8 cellular contexts compared by ENCODE assay signal in the genomic region with DNA sequence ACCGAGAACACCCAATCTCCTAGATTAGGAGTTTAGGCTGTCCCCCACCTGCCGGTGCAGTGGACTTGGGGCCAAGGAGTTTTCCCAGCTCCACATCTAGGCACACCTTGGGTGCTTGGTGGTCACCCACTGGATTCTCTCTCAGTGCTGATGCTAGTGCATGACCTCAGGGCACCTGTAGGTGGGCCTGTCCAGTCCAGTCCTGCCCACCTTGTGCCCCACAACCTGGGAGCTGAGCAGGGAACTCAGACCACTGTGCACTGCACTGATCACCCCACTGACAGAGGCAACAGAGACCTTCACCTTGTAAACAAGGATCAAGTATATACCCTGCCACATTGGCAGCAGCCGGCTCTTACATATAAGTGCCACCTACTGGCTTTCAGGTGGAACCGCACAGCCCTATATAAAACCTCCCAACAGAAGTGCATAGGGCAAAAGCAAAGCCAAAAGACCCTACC. TPM values are rescaled to one million over a fixed set of nuclear protein-coding genes. Genes with fewer than 3 reads are reported as not detected.
DNase-seq lines count a peak whose midpoint lies in the region; ATAC-seq and TF ChIP-seq lines count a peak whose summit lies in the region.

No MANE protein-coding gene starts in this region.

- no peaks in the 10 kb centered on the region for H3K9me3 ChIP-seq in DND-41 (ENCODE audit: insufficient read depth, low read length, severe bottlenecking)
- no peaks in the 10 kb centered on the region for H3K9me3 ChIP-seq in H9 (ENCODE audit: control insufficient read depth, low read depth, low read length)

- H3K27me3 ChIP-seq in DND-41 (ENCODE audit: insufficient read depth, low read length, poor library complexity) (no peaks in the 10 kb centered on the region), H9 (ENCODE audit: insufficient read depth, low read length) (no peaks in the 10 kb centered on the region)

- H3K79me1 ChIP-seq in H9 (ENCODE audit: insufficient read depth, low read depth, low read length, poor library complexity, severe bottlenecking) = no peaks in the 10 kb centered on the region

- H2BK120ac ChIP-seq in H9 (ENCODE audit: low read depth, low read length, poor library complexity, severe bottlenecking) = no peak overlapping the region

- H4K20me1 ChIP-seq in DND-41 (ENCODE audit: insufficient read depth, low read length) = no peaks in the 10 kb centered on the region
- H4K20me1 ChIP-seq in H9 (ENCODE audit: control insufficient read depth, insufficient read depth, insufficient read length) = no peaks in the 10 kb centered on the region

- H4K91ac ChIP-seq in H9 (ENCODE audit: insufficient read length, low read depth, low read length) = no peak overlapping the region

- H3K36me3 Mint-ChIP-seq in H9 (ENCODE audit: insufficient read depth in 1 of 3, low read depth in 3 of 3) (no peaks in the 10 kb centered on the region), glutamatergic neuron (ENCODE audit: unreplicated experiment) (no peaks in the 10 kb centered on the region)

- no peak overlapping the region for H3T11ph ChIP-seq in H9 (ENCODE audit: low read length)

- H2BK20ac ChIP-seq in H9 (ENCODE audit: low read depth, low read length, poor library complexity, severe bottlenecking) = no peak overlapping the region

- H4K8ac ChIP-seq in H9 (replicated peaks; ENCODE audit: insufficient read length, low read depth, low read length) = no peak overlapping the region

- H3K4me1 ChIP-seq in DND-41 (ENCODE audit: insufficient read depth, low read length) (no peaks in the 10 kb centered on the region), H9 (ENCODE audit: insufficient read depth, low read length) (no peaks in the 10 kb centered on the region)

- H3K79me2 ChIP-seq in DND-41 (ENCODE audit: insufficient read depth, low read length) (no peaks in the 10 kb centered on the region), H9 (ENCODE audit: insufficient read depth, low read length) (no peaks in the 10 kb centered on the region)

- H2BK5ac ChIP-seq in H9 (ENCODE audit: insufficient read length, low read length) = no peak overlapping the region

- H3K14ac ChIP-seq in H9 (ENCODE audit: insufficient read depth, low read length) = no peak overlapping the region

- no peak overlapping the region for H2AK5ac ChIP-seq in H9 (ENCODE audit: insufficient read length, low read length)

- H3K9ac ChIP-seq in DND-41 (ENCODE audit: low read depth, low read length) = no peak overlapping the region
- no peak overlapping the region for H3K9ac ChIP-seq in H9 (ENCODE audit: extremely low read depth, insufficient read length, low read length)

- H3K4me1 Mint-ChIP-seq in H9 = no peaks in the 10 kb centered on the region
- no peaks in the 10 kb centered on the region for H3K4me1 Mint-ChIP-seq in glutamatergic neuron (ENCODE audit: low read depth, unreplicated experiment)

- no peak overlapping the region for H4K5ac ChIP-seq in H9 (ENCODE audit: insufficient read length, low read depth, low read length)

- H3K27ac ChIP-seq in DND-41 (ENCODE audit: low read length) (no peak overlapping the region), H9 (ENCODE audit: insufficient read length, low read depth, low read length) (no peak overlapping the region)

- H3K4me2 ChIP-seq in DND-41 (ENCODE audit: insufficient read depth, low read length) = no peak overlapping the region
- no peak overlapping the region for H3K4me2 ChIP-seq in H9 (ENCODE audit: insufficient read depth, insufficient read length, low read length)

- DNase-seq in DND-41 (no peak), H9 (peak; percentile 59), NCI-H1417 treated with DMSO at 0.1 percent for 48 hours (lab: John Stamatoyannopoulos, UW) (peak; percentile 15), glutamatergic neuron (no peak), medulla oblongata (ENCODE audit: extremely low spot score) (no peak), NCI-H2196 (lab: John Stamatoyannopoulos, UW; ENCODE audit: unreplicated experiment) (no peak)
- no peak for DNase-seq in stimulated activated CD4-positive, alpha-beta T cell treated with anti-CD3 and anti-CD28 coated beads, Interleukin-4, amount 100 ng/mL, for 1 hour
- DNase-seq in stimulated activated CD4-positive, alpha-beta T cell treated with anti-CD3 and anti-CD28 coated beads, Interleukin-2, amount 100 ng/mL, for 24 hours = no peak

- H3K9me3 Mint-ChIP-seq in H9 (no peaks in the 10 kb centered on the region; a peak in 1 of 5 replicates), glutamatergic neuron (ENCODE audit: unreplicated experiment) (no peaks in the 10 kb centered on the region)

- no peak overlapping the region for H2AFZ ChIP-seq in DND-41 (ENCODE audit: low read depth, low read length)
- no peak overlapping the region for H2AFZ ChIP-seq in H9 (ENCODE audit: low read length)

- peak; percentile 48 for TF ChIP-seq CTCF in DND-41 (IDR thresholded peaks at IDR 0.05; ENCODE audit: borderline replicate concordance, extremely low read depth, low read length, poor library complexity, severe bottlenecking)
- peak; percentile 76 for TF ChIP-seq CTCF in H9 (conservative IDR thresholded peaks at IDR 0.05)
- peak; percentile 64 for TF ChIP-seq CTCF in glutamatergic neuron (IDR thresholded peaks at IDR 0.05; ENCODE audit: partially characterized antibody, unreplicated experiment)

- H3K23me2 ChIP-seq in H9 (ENCODE audit: insufficient read length, low read depth, low read length, poor library complexity, severe bottlenecking) = no peaks in the 10 kb centered on the region

- no peak overlapping the region for H3K23ac ChIP-seq in H9 (ENCODE audit: insufficient read length, low read depth, low read length)

- no peak overlapping the region for H3K4me3 ChIP-seq in DND-41 (ENCODE audit: low read depth in 1 of 2, low read length in 2 of 2)

- no peak overlapping the region for H2BK15ac ChIP-seq in H9 (ENCODE audit: low read depth, low read length)

- no peak overlapping the region for H3K18ac ChIP-seq in H9 (ENCODE audit: insufficient read length, low read depth, low read length)

- no CpG with 5 or more reads among the region's 4 CpGs for WGBS in H9 (ENCODE audit: extremely low coverage, insufficient read length, low lambda C conversion rate)

- ATAC-seq in DND-41 (ENCODE audit: insufficient read depth, low read depth) = peak; percentile 55; the same call in 1 of the 3 replicates

- no peak overlapping the region for H3K56ac ChIP-seq in H9 (ENCODE audit: insufficient read length, low read depth, low read length)

- no peaks in the 10 kb centered on the region for H3K36me3 ChIP-seq in DND-41 (ENCODE audit: insufficient read depth, low read length)

- no peak overlapping the region for H3K4ac ChIP-seq in H9 (ENCODE audit: low read depth, low read length)

- H3K27me3 Mint-ChIP-seq in H9 (ENCODE audit: low read depth) = no peaks in the 10 kb centered on the region
- H3K27me3 Mint-ChIP-seq in glutamatergic neuron (ENCODE audit: unreplicated experiment) = no peaks in the 10 kb centered on the region

- H2BK12ac ChIP-seq in H9 (ENCODE audit: insufficient read length, low read depth, low read length) = no peak overlapping the region

- H3K4me3 Mint-ChIP-seq in H9 (no peak overlapping the region), glutamatergic neuron (ENCODE audit: unreplicated experiment) (no peak overlapping the region)

- H3K27ac Mint-ChIP-seq in H9 (no peak overlapping the region), glutamatergic neuron (ENCODE audit: unreplicated experiment) (no peak overlapping the region)

RNA-seq across cellular contexts. Expression of a gene that starts 12.7 kb away (rescaled TPM):
- total RNA-seq in H9 (2021) (not detected in 2 replicates), glutamatergic neuron (ENCODE audit: unreplicated experiment) (not detected)

Comparison
In these comparisons a context has a peak if more than half of its experiments do, and no peak if none do; other contexts are left out.
1. DNase-seq: peak in H9 (single experiment) and NCI-H1417 treated with DMSO at 0.1 percent for 48 hours (single experiment); none in DND-41 (single experiment), glutamatergic neuron (single experiment), medulla oblongata (single experiment), NCI-H2196 (single experiment), stimulated activated CD4-positive, alpha-beta T cell treated with anti-CD3 and anti-CD28 coated beads, Interleukin-4, amount 100 ng/mL, for 1 hour (single experiment) and stimulated activated CD4-positive, alpha-beta T cell treated with anti-CD3 and anti-CD28 coated beads, Interleukin-2, amount 100 ng/mL, for 24 hours (0 of 2).
2. Peak in every context shown above with its lines, with median percentiles within 50 percentile points of each other: CTCF ChIP-seq.